ENCODE assay signal across 30 cellular contexts in genomic region chr16:53081686-53082407, GRCh38. TPM values are rescaled to one million over a fixed set of nuclear protein-coding genes. Genes with fewer than 3 reads are reported as not detected.
A peak's percentile ranks its signal among the peaks of the same experiment; 100 is the strongest.
DNase-seq lines count a peak whose midpoint lies in the region; ATAC-seq, FAIRE-seq and TF ChIP-seq lines count a peak whose summit lies in the region.
"Had no signal": no experiment of that assay in that cellular context is flagged by ENCODE, and none has a peak within 500 bp of the region (broad histone marks: within the 10 kb centered on the region; RNA-seq: fewer than 3 reads in every experiment).

No MANE protein-coding gene starts in this region.

- FAIRE-seq in astrocyte (lab: Jason Lieb, UNC) (no peak), keratinocyte (lab: Jason Lieb, UNC) (no peak)
- FAIRE-seq: D721Med had no signal

- no peak for TF ChIP-seq CTCF in SK-N-SH (IDR thresholded peaks at IDR 0.05)
- no peak for TF ChIP-seq CTCF in astrocyte (IDR thresholded peaks at IDR 0.05; ENCODE audit: insufficient read depth, low read depth, low read length)
- TF ChIP-seq CTCF in keratinocyte (optimal IDR thresholded peaks at IDR 0.05 in 1 of 3, IDR thresholded peaks at IDR 0.05 in 1 of 3, conservative IDR thresholded peaks at IDR 0.05 in 1 of 3; ENCODE audit: extremely low read depth in 1 of 3, insufficient read depth in 2 of 3, low read length in 3 of 3), result no peak
- TF ChIP-seq CTCF in stomach (IDR thresholded peaks at IDR 0.05), result no peak

- H3K4me3 ChIP-seq in SK-N-SH (ENCODE audit: low read depth in 2 of 2, low read length in 1 of 2), result no peak overlapping the region
- no peak overlapping the region for H3K4me3 ChIP-seq in astrocyte (ENCODE audit: insufficient read depth, low read depth, low read length)
- H3K4me3 ChIP-seq in keratinocyte (ENCODE audit: control insufficient read depth in 2 of 3, extremely low read depth in 1 of 3, insufficient read depth in 2 of 3, low read depth in 1 of 3, low read length in 3 of 3), result no peak overlapping the region
- no peak overlapping the region for H3K4me3 ChIP-seq in stomach
- H3K4me3 ChIP-seq: upper lobe of right lung had no signal

- H3K27me3 Mint-ChIP-seq in astrocyte (ENCODE audit: low read depth, unreplicated experiment), result no peaks in the 10 kb centered on the region
- H3K27me3 Mint-ChIP-seq: activated B cell treated with CpG ODN at 0.5 μM for 24 hours; activated naive CD8-positive, alpha-beta T cell treated with anti-CD3 and anti-CD28 coated beads, Interleukin-2, amount 10 ng/mL, durations not matched to agents 7 days and 5 days; CD4-positive, CD25-positive, alpha-beta regulatory T cell; memory B cell; stimulated activated naive CD8-positive, alpha-beta T cell treated with anti-CD3 and anti-CD28 coated beads, Interleukin-15, Interleukin-2, amounts not matched to agents 100 ng/mL and 50 ng/mL, for 24 hours had no signal

- H3K9me1 ChIP-seq in keratinocyte (ENCODE audit: control insufficient read depth, extremely low read depth, insufficient read depth, low read length), result no peaks in the 10 kb centered on the region

- POLR2A ChIA-PET in SK-N-SH (lab: Yijun Ruan, JAX), result interaction anchor here (3.0 kb wide), 1 partner anchor 17 kb away, joined by 32 read pairs; no protein-coding TSS in a partner anchor

- H3K27ac Mint-ChIP-seq in astrocyte (ENCODE audit: unreplicated experiment), result peak overlapping the region; percentile 80
- H3K27ac Mint-ChIP-seq: activated B cell treated with CpG ODN at 0.5 μM for 24 hours; activated naive CD8-positive, alpha-beta T cell treated with anti-CD3 and anti-CD28 coated beads, Interleukin-2, amount 10 ng/mL, durations not matched to agents 7 days and 5 days; activated T-helper 2 cell treated with anti-CD3 and anti-CD28 coated beads, Interferon-gamma antibody, Interleukin-2, Interleukin-4, amounts not matched to agents 10 μg/mL and 5 μg/mL and 100 μg/mL, durations not matched to agents 14 hours and 24 hours and 36 hours; CD4-positive, CD25-positive, alpha-beta regulatory T cell; memory B cell; stimulated activated naive CD8-positive, alpha-beta T cell treated with anti-CD3 and anti-CD28 coated beads, Interleukin-15, Interleukin-2, amounts not matched to agents 100 ng/mL and 50 ng/mL, for 24 hours had no signal

- DNase-seq in SK-N-SH (no peak), astrocyte (ENCODE audit: low read depth) (no peak), keratinocyte (ENCODE audit: low read depth, low spot score) (no peak), stomach (no peak), NCI-H187 treated with DMSO at 0.1 percent for 48 hours (lab: John Stamatoyannopoulos, UW) (no peak), NCI-H1105 treated with DMSO at 0.1 percent for 48 hours (lab: John Stamatoyannopoulos, UW) (no peak)
- DNase-seq in activated effector memory CD4-positive, alpha-beta T cell treated with anti-CD3 and anti-CD28 coated beads, Interleukin-2, amount 50 U/mL, for 16 hours, result no peak
- DNase-seq: activated B cell treated with CpG ODN at 0.5 μM for 24 hours; activated CD4-positive, alpha-beta T cell treated with anti-CD3 and anti-CD28 coated beads, Interleukin-2, amount 50 U/mL, for 48 hours; activated CD8-positive, alpha-beta memory T cell treated with anti-CD3 and anti-CD28 coated beads, Interleukin-2, amount 50 U/mL, for 4 hours; activated naive CD8-positive, alpha-beta T cell treated with anti-CD3 and anti-CD28 coated beads, Interleukin-2, amount 10 ng/mL, durations not matched to agents 7 days and 5 days; CD4-positive, CD25-positive, alpha-beta regulatory T cell; effector CD8-positive, alpha-beta T cell; erythroblast; H7; islet precursor cell; NCI-H1092 treated with DMSO at 0.1 percent for 48 hours; NCI-H2029 treated with DMSO at 0.1 percent for 48 hours; occipital lobe; retina; SHP77; stimulated activated CD4-positive, alpha-beta T cell treated with anti-CD3 and anti-CD28 coated beads, Interleukin-15, amount 100 ng/mL, for 24 hours; upper lobe of right lung had no signal

- H3K4me1 ChIP-seq in SK-N-SH (ENCODE audit: control insufficient read depth in 1 of 2, insufficient read depth in 2 of 2, low read depth in 1 of 2, low read length in 1 of 2), result peaks cover 68 to 69% of the 10 kb centered on the region in 2 experiments
- H3K4me1 ChIP-seq in astrocyte (ENCODE audit: insufficient read depth, low read length), result peaks cover 33% of the 10 kb centered on the region
- peaks cover 72% of the 10 kb centered on the region for H3K4me1 ChIP-seq in keratinocyte (ENCODE audit: control insufficient read depth, extremely low read depth, insufficient read depth, low read length)
- H3K4me1 ChIP-seq in stomach, result peaks cover 34 to 74% (median 50%) of the 10 kb centered on the region in 4 donors

- peaks cover 47% of the 10 kb centered on the region for H3K4me1 Mint-ChIP-seq in astrocyte (ENCODE audit: low read depth, unreplicated experiment)
- H3K4me1 Mint-ChIP-seq: CD4-positive, CD25-positive, alpha-beta regulatory T cell had no signal

- no peak for TF ChIP-seq RAD21 in SK-N-SH (IDR thresholded peaks at IDR 0.05; ENCODE audit: low read length)

- H3K27me3 ChIP-seq in SK-N-SH (ENCODE audit: insufficient read depth), result no peaks in the 10 kb centered on the region
- H3K27me3 ChIP-seq in astrocyte (ENCODE audit: insufficient read depth, low read length), result no peaks in the 10 kb centered on the region
- H3K27me3 ChIP-seq in keratinocyte (ENCODE audit: control insufficient read depth, extremely low read depth, insufficient read depth, low read length), result no peaks in the 10 kb centered on the region
- H3K27me3 ChIP-seq in stomach, result no peaks in the 10 kb centered on the region
- H3K27me3 ChIP-seq: upper lobe of right lung had no signal

- no peaks in the 10 kb centered on the region for H3K9me3 Mint-ChIP-seq in astrocyte (ENCODE audit: unreplicated experiment)
- H3K9me3 Mint-ChIP-seq: activated B cell treated with CpG ODN at 0.5 μM for 24 hours; activated T-helper 2 cell treated with anti-CD3 and anti-CD28 coated beads, Interferon-gamma antibody, Interleukin-2, Interleukin-4, amounts not matched to agents 10 μg/mL and 5 μg/mL and 100 μg/mL, durations not matched to agents 14 hours and 24 hours and 36 hours; stimulated activated naive CD8-positive, alpha-beta T cell treated with anti-CD3 and anti-CD28 coated beads, Interleukin-15, Interleukin-2, amounts not matched to agents 100 ng/mL and 50 ng/mL, for 24 hours had no signal

- peaks cover 53% of the 10 kb centered on the region for H3K79me2 ChIP-seq in SK-N-SH (ENCODE audit: insufficient read depth)
- peaks cover 28% of the 10 kb centered on the region for H3K79me2 ChIP-seq in astrocyte (ENCODE audit: insufficient read depth, low read length)
- H3K79me2 ChIP-seq in keratinocyte (ENCODE audit: control insufficient read depth, insufficient read depth, low read length), result peaks cover 13% of the 10 kb centered on the region

- intact Hi-C loops in stomach (cut with DNase I; ENCODE audit: low total_unique reads), result no loop called here

- H3F3A ChIP-seq in SK-N-SH (replicated peaks; ENCODE audit: insufficient read depth), result peaks cover 43% of the 10 kb centered on the region

- TF ChIP-seq POLR2A in stomach (IDR thresholded peaks at IDR 0.05), result no peak

- H3K36me3 ChIP-seq in SK-N-SH (replicated peaks in 1 of 2; ENCODE audit: control insufficient read depth in 1 of 2, insufficient read depth in 2 of 2, low read length in 1 of 2) (no peaks in the 10 kb centered on the region), astrocyte (ENCODE audit: insufficient read depth, low read length) (no peaks in the 10 kb centered on the region), keratinocyte (ENCODE audit: control insufficient read depth in 2 of 2, extremely low read depth in 1 of 2, insufficient read depth in 2 of 2, low read length in 2 of 2) (no peaks in the 10 kb centered on the region), stomach (no peaks in the 10 kb centered on the region)
- H3K36me3 ChIP-seq: upper lobe of right lung had no signal

- ATAC-seq in SK-N-SH treated with all-trans-retinoic acid at 6 μM for 48 hours, result no peak

- H3K4me3 Mint-ChIP-seq in astrocyte (ENCODE audit: unreplicated experiment), result no peak overlapping the region
- H3K4me3 Mint-ChIP-seq: activated B cell treated with CpG ODN at 0.5 μM for 24 hours; activated naive CD8-positive, alpha-beta T cell treated with anti-CD3 and anti-CD28 coated beads, Interleukin-2, amount 10 ng/mL, durations not matched to agents 7 days and 5 days; CD4-positive, CD25-positive, alpha-beta regulatory T cell; memory B cell; stimulated activated naive CD8-positive, alpha-beta T cell treated with anti-CD3 and anti-CD28 coated beads, Interleukin-15, Interleukin-2, amounts not matched to agents 100 ng/mL and 50 ng/mL, for 24 hours had no signal

- 97% methylated on average over 3 of the region's 3 CpGs for WGBS in SK-N-SH (ENCODE audit: low lambda C conversion rate)
- 92 to 96% (median 95%) methylated on average over 3 of the region's 3 CpGs for WGBS in stomach, 5 donors

- H3K9me2 ChIP-seq in SK-N-SH, result no peaks in the 10 kb centered on the region

- H2AFZ ChIP-seq in SK-N-SH (ENCODE audit: low read depth) (no peak overlapping the region), astrocyte (ENCODE audit: low read depth, low read length) (no peak overlapping the region), keratinocyte (ENCODE audit: control insufficient read depth, low read length) (no peak overlapping the region)

- peaks cover 10% of the 10 kb centered on the region for H3K36me3 Mint-ChIP-seq in astrocyte (ENCODE audit: low read depth, unreplicated experiment)

- TF ChIP-seq EP300 in SK-N-SH (IDR thresholded peaks at IDR 0.05; ENCODE audit: borderline replicate concordance in 1 of 2, low read depth in 1 of 2, low read length in 1 of 2) (no peak), stomach (IDR thresholded peaks at IDR 0.05) (no peak)

- peak overlapping the region; percentile 68; the same call in 1 of the 2 replicates for H3K4me2 ChIP-seq in SK-N-SH
- H3K4me2 ChIP-seq in astrocyte (ENCODE audit: low read length), result no peak overlapping the region
- H3K4me2 ChIP-seq in keratinocyte (ENCODE audit: control insufficient read depth, extremely low read depth, insufficient read depth, low read depth, low read length), result no peak overlapping the region

- H3K9ac ChIP-seq in SK-N-SH (no peak overlapping the region; the same call in 1 of the 2 replicates), astrocyte (ENCODE audit: low read length) (no peak overlapping the region), keratinocyte (ENCODE audit: control insufficient read depth, extremely low read depth, insufficient read depth, low read length) (no peak overlapping the region)

- H4K20me1 ChIP-seq in SK-N-SH (ENCODE audit: insufficient read depth), result no peaks in the 10 kb centered on the region
- no peaks in the 10 kb centered on the region for H4K20me1 ChIP-seq in astrocyte (ENCODE audit: insufficient read depth, low read length)
- H4K20me1 ChIP-seq in keratinocyte (ENCODE audit: control insufficient read depth, extremely low read depth, insufficient read depth, low read length), result no peaks in the 10 kb centered on the region

- H3K27ac ChIP-seq in SK-N-SH (ENCODE audit: low read depth in 2 of 2, low read length in 1 of 2) (peak overlapping the region; percentile 91 to 96), astrocyte (ENCODE audit: low read depth, low read length) (no peak overlapping the region), keratinocyte (ENCODE audit: control insufficient read depth, insufficient read depth, low read length) (peak overlapping the region; percentile 66), stomach (peak overlapping the region in 4 of 5 donors; percentile 25 to 75 (median 72))
- H3K27ac ChIP-seq: 22Rv1 had no signal

- dilution Hi-C loops in keratinocyte (cut with MboI; ENCODE audit: extremely low pct_ligation_motif_present, low sequenced_read_pairs), result no loop called here

- CTCF ChIA-PET in SK-N-SH (lab: Yijun Ruan, JAX), result interaction anchor here (1.5 to 5.5 kb wide), 2 partner anchors 23 to 27 kb away, joined by 4 to 50 read pairs; partner anchors contain the start of gene CHD9

- H3K9me3 ChIP-seq in SK-N-SH (no peaks in the 10 kb centered on the region), astrocyte (ENCODE audit: insufficient read depth, low read depth, low read length) (no peaks in the 10 kb centered on the region), keratinocyte (ENCODE audit: control insufficient read depth, low read depth, low read length) (no peaks in the 10 kb centered on the region), stomach (no peaks in the 10 kb centered on the region)
- H3K9me3 ChIP-seq: upper lobe of right lung had no signal

RNA-seq across cellular contexts. Expression of gene CHD9, which starts 27.1 kb away (rescaled TPM):
- polyA plus RNA-seq in SK-N-SH (2012; rRNA removed) (6.2 and 9.2 TPM in 2 replicates), keratinocyte (18.5 to 32.8 TPM (median 24.7 TPM) in 3 replicates), stomach (1 to 10 TPM; 8.1 to 9.7 (median 8.7) TPM)
- 8.2 and 10.6 TPM in 2 replicates for polyA plus RNA-seq in SK-N-SH (2012; cell fraction: cytosol; rRNA removed)
- polyA plus RNA-seq in SK-N-SH (2012; cell fraction: nucleus; rRNA removed), result 10.2 and 20.1 TPM in 2 replicates
- total RNA-seq in astrocyte (67.2 and 77.4 TPM in 2 replicates), stomach (100 to 1,000 TPM in 2 of 5 donors, 10 to 100 TPM in 3; 26.6 to 224 (median 78.1) TPM)
- 66.4 TPM for polyA plus RNA-seq in keratinocyte (2011; ENCODE audit: low read depth)
- 7.3 and 17.0 TPM in 2 replicates for polyA plus RNA-seq in keratinocyte (2011; cell fraction: cytosol; rRNA removed)
- polyA plus RNA-seq in keratinocyte (2011; cell fraction: nucleus; rRNA removed), result 40.9 and 55.0 TPM in 2 replicates
- polyA plus RNA-seq in keratinocyte (2012; ENCODE audit: low replicate concordance), result 13.0 and 14.7 TPM in 2 replicates
- 10.3 to 146 TPM (median 105 TPM) in 3 replicates for polyA minus RNA-seq in keratinocyte
- polyA minus RNA-seq in keratinocyte (2011; cell fraction: cytosol; rRNA and poly(A)+ RNA removed), result 11.5 TPM
- 64.3 and 116 TPM in 2 replicates for polyA minus RNA-seq in keratinocyte (2011; cell fraction: nucleus; rRNA and poly(A)+ RNA removed)

RNA-seq across cellular contexts. Expression of gene CHD9NB, which starts 29.1 kb away (rescaled TPM):
- polyA plus RNA-seq in SK-N-SH (2012; rRNA removed) (2.5 and 2.7 TPM in 2 replicates), keratinocyte (0.53 to 0.89 TPM (median 0.64 TPM) in 3 replicates), stomach (1 to 10 TPM in 2 of 3 donors, under 1 TPM in 1; 0.93 to 1.7 (median 1.1) TPM)
- 2.0 and 2.3 TPM in 2 replicates for polyA plus RNA-seq in SK-N-SH (2012; cell fraction: cytosol; rRNA removed)
- polyA plus RNA-seq in SK-N-SH (2012; cell fraction: nucleus; rRNA removed), result 4.0 and 5.2 TPM in 2 replicates
- total RNA-seq in astrocyte (2.8 and 3.3 TPM in 2 replicates), stomach (1 to 10 TPM in 1 of 5 donors, under 1 TPM in 3, not detected in 1; 0.58 to 8.2 (median 0.81) TPM)
- 0.21 TPM for polyA plus RNA-seq in keratinocyte (2011; ENCODE audit: low read depth)
- polyA plus RNA-seq in keratinocyte (2011; cell fraction: cytosol; rRNA removed), result 0.75 and 0.82 TPM in 2 replicates
- polyA plus RNA-seq in keratinocyte (2011; cell fraction: nucleus; rRNA removed), result 2.1 TPM in 2 replicates
- 0.79 and 1.3 TPM in 2 replicates for polyA plus RNA-seq in keratinocyte (2012; ENCODE audit: low replicate concordance)
- 0.73 to 1.8 TPM (median 1.1 TPM) in 3 replicates for polyA minus RNA-seq in keratinocyte
- polyA minus RNA-seq in keratinocyte (2011; cell fraction: cytosol; rRNA and poly(A)+ RNA removed), result not detected
- 0.74 and 1.6 TPM in 2 replicates for polyA minus RNA-seq in keratinocyte (2011; cell fraction: nucleus; rRNA and poly(A)+ RNA removed)
- total RNA-seq: activated B cell treated with CpG ODN at 0.5 μM for 24 hours; CD4-positive, CD25-positive, alpha-beta regulatory T cell; OCI-LY7 had no signal
- polyA plus RNA-seq: CD4-positive, CD25-positive, alpha-beta regulatory T cell had no signal
